Comparison of ENCODE assay signal across 13 cellular contexts in genomic region chr7:45919231-45919825, GRCh38. TPM values are rescaled to one million over a fixed set of nuclear protein-coding genes. Genes with fewer than 3 reads are reported as not detected.
DNase-seq lines count a peak whose midpoint lies in the region; ATAC-seq and TF ChIP-seq lines count a peak whose summit lies in the region.
"Had no signal": no experiment of that assay in that cellular context is flagged by ENCODE, and none has a peak within 500 bp of the region (broad histone marks: within the 10 kb centered on the region; RNA-seq: fewer than 3 reads in every experiment).

No MANE protein-coding gene starts in this region.

- H3K9ac ChIP-seq in HUES64 (ENCODE audit: low read depth, low read length) = no peak overlapping the region

- H3K4me3 ChIP-seq in HUES64 (ENCODE audit: low read length) (peak overlapping the region; percentile 66), epithelial cell of esophagus (ENCODE audit: low read length) (peak overlapping the region; percentile 8), osteoblast (ENCODE audit: insufficient read depth, low read length) (peak overlapping the region; percentile 77)

- peaks cover 46% of the 10 kb centered on the region for H4K20me1 ChIP-seq in osteoblast (ENCODE audit: insufficient read depth, low read length)

- H3K4me1 ChIP-seq in HUES64 (ENCODE audit: insufficient read depth, low read length) (peaks cover 16% of the 10 kb centered on the region; the same call in 1 of the 2 replicates), osteoblast (ENCODE audit: insufficient read depth, low read length) (peaks cover 51% of the 10 kb centered on the region)

- peaks cover 28% of the 10 kb centered on the region for H3K79me2 ChIP-seq in osteoblast (ENCODE audit: insufficient read depth, low read length)

- H2AFZ ChIP-seq in osteoblast (ENCODE audit: low read length) = no peak overlapping the region

- 83% methylated on average over 10 of the region's 10 CpGs for WGBS in HUES64

- H3K4me2 ChIP-seq in osteoblast (ENCODE audit: insufficient read depth, low read length) = peak overlapping the region; percentile 88

- DNase-seq in AG08395 (ENCODE audit: low spot score) (peak; percentile 9), epithelial cell of esophagus (ENCODE audit: low read depth) (no peak), osteoblast (ENCODE audit: insufficient read length, low spot score, missing footprints) (peak; percentile 92), SK-N-DZ (ENCODE audit: low spot score) (no peak), NCI-H774 (lab: John Stamatoyannopoulos, UW) (no peak), NOMO-1 treated with dmso at 0.1 percent for 144 hours (lab: John Stamatoyannopoulos, UW; ENCODE audit: unreplicated experiment) (no peak)
- DNase-seq: effector CD8-positive, alpha-beta T cell; NCI-H345; stimulated activated CD4-positive, alpha-beta T cell treated with anti-CD3 and anti-CD28 coated beads, Interleukin-1b, Interleukin-23, amount 100 ng/mL, for 48 hours had no signal

- no peak overlapping the region for H3K27ac ChIP-seq in HUES64 (ENCODE audit: low read depth, low read length)
- peak overlapping the region; percentile 60 for H3K27ac ChIP-seq in osteoblast (ENCODE audit: low read depth, low read length)

- H3K9me3 ChIP-seq in HUES64 (ENCODE audit: insufficient read depth, low read depth, low read length) (no peaks in the 10 kb centered on the region), osteoblast (ENCODE audit: low read depth, low read length) (no peaks in the 10 kb centered on the region)

- no peak for ATAC-seq in GM18870 (IDR thresholded peaks at IDR 0.05; ENCODE audit: unreplicated experiment)

- TF ChIP-seq CTCF in epithelial cell of esophagus (IDR thresholded peaks at IDR 0.05; ENCODE audit: insufficient read depth, low read depth, low read length, missing control alignments) (no peak), osteoblast (IDR thresholded peaks at IDR 0.05; ENCODE audit: extremely low read depth, low read depth, low read length) (no peak)

- peaks cover 9% of the 10 kb centered on the region; the same call in 1 of the 2 replicates for H3K36me3 ChIP-seq in HUES64 (ENCODE audit: insufficient read depth, low read length)
- peaks cover 40% of the 10 kb centered on the region for H3K36me3 ChIP-seq in osteoblast (ENCODE audit: insufficient read depth, low read length)

- peaks cover 54% of the 10 kb centered on the region for H3K27me3 ChIP-seq in HUES64 (ENCODE audit: insufficient read depth, low read length)
- H3K27me3 ChIP-seq in osteoblast (ENCODE audit: insufficient read depth, low read length) = no peaks in the 10 kb centered on the region

RNA-seq across cellular contexts. Expression of gene IGFBP3, which starts 1.7 kb away (rescaled TPM):
- 10.3 TPM for polyA plus RNA-seq in HUES64 (2013, experiment 1 of 2)
- 10.5 TPM for polyA plus RNA-seq in HUES64 (2013, experiment 2 of 2)
- 2,046 and 2,181 TPM in 2 replicates for total RNA-seq in osteoblast
- 5.6 and 7.5 TPM in 2 replicates for polyA plus RNA-seq in SK-N-DZ (2014; cell fraction: cytosol; rRNA removed)
- polyA plus RNA-seq in SK-N-DZ (2014; cell fraction: nucleus; rRNA removed) = 3.9 and 7.3 TPM in 2 replicates

RNA-seq across cellular contexts. Expression of gene IGFBP1, which starts 31.0 kb away (rescaled TPM):
- not detected for polyA plus RNA-seq in HUES64 (2013, experiment 1 of 2)
- not detected for polyA plus RNA-seq in HUES64 (2013, experiment 2 of 2)
- total RNA-seq in osteoblast = 0.59 and 4.0 TPM in 2 replicates
- polyA plus RNA-seq in SK-N-DZ (2014; cell fraction: cytosol; rRNA removed) = not detected in 2 replicates
- polyA plus RNA-seq in SK-N-DZ (2014; cell fraction: nucleus; rRNA removed) = not detected in 2 replicates
- total RNA-seq: activated T-helper 1 cell treated with anti-CD3 and anti-CD28 coated beads, Interleukin-12 subunit alpha, Interleukin-12 subunit beta, Interleukin-2, Interleukin-4 antibody, amounts not matched to agents 30 ng/mL and 10 ng/mL and 1 ng/mL, durations not matched to agents 14 hours and 24 hours and 36 hours; T-helper 1 cell treated with Interleukin-12 subunit alpha and Interleukin-12 subunit beta and Interleukin-4 antibody, amounts not matched to agents 30 ng/mL and 1 ng/mL, for 36 hours had no signal

RNA-seq across cellular contexts. Expression of gene CCDC201, which starts 46.4 kb away (rescaled TPM):
- polyA plus RNA-seq in HUES64 (2013, experiment 1 of 2) = not detected
- not detected for polyA plus RNA-seq in HUES64 (2013, experiment 2 of 2)
- not detected in 2 replicates for total RNA-seq in osteoblast
- not detected in 2 replicates for polyA plus RNA-seq in SK-N-DZ (2014; cell fraction: cytosol; rRNA removed)
- polyA plus RNA-seq in SK-N-DZ (2014; cell fraction: nucleus; rRNA removed) = not detected in 2 replicates
- total RNA-seq: activated T-helper 1 cell treated with anti-CD3 and anti-CD28 coated beads, Interleukin-12 subunit alpha, Interleukin-12 subunit beta, Interleukin-2, Interleukin-4 antibody, amounts not matched to agents 30 ng/mL and 10 ng/mL and 1 ng/mL, durations not matched to agents 14 hours and 24 hours and 36 hours; T-helper 1 cell treated with Interleukin-12 subunit alpha and Interleukin-12 subunit beta and Interleukin-4 antibody, amounts not matched to agents 30 ng/mL and 1 ng/mL, for 36 hours had no signal

Comparison
In these comparisons a context has a peak if more than half of its experiments do, and no peak if none do; other contexts are left out.
1. DNase-seq: peak in AG08395 (single experiment) and osteoblast (single experiment); none in epithelial cell of esophagus (single experiment), SK-N-DZ (single experiment), NCI-H774 (single experiment) and NOMO-1 treated with dmso at 0.1 percent for 144 hours (single experiment).
2. H3K4me3 ChIP-seq: peak in every context shown above with its lines; median percentile 77 in osteoblast; 66 in HUES64; 8 in epithelial cell of esophagus.